19 cellular contexts compared by ENCODE assay signal in genomic region chr14:104871145-104871655, GRCh38. TPM values are rescaled to one million over a fixed set of nuclear protein-coding genes. Genes with fewer than 3 reads are reported as not detected.
DNase-seq lines count a peak whose midpoint lies in the region; ATAC-seq and TF ChIP-seq lines count a peak whose summit lies in the region.
"Had no signal": no experiment of that assay in that cellular context is flagged by ENCODE, and none has a peak within 500 bp of the region (broad histone marks: within the 10 kb centered on the region; RNA-seq: fewer than 3 reads in every experiment).

No MANE protein-coding gene starts in this region.

- no peak overlapping the region for H3K4me2 ChIP-seq in HCT116 (ENCODE audit: low read length)
- no peak overlapping the region for H3K4me2 ChIP-seq in osteoblast (ENCODE audit: insufficient read depth, low read length)
- H3K4me2 ChIP-seq: BLaER1 had no signal

- H3K9me3 ChIP-seq in HCT116 (ENCODE audit: control insufficient read depth in 1 of 2, insufficient read depth in 1 of 2, low read depth in 1 of 2, low read length in 2 of 2) = no peaks in the 10 kb centered on the region
- H3K9me3 ChIP-seq in osteoblast (ENCODE audit: low read depth, low read length) = no peaks in the 10 kb centered on the region
- H3K9me3 ChIP-seq: BLaER1 had no signal

- H3K27me3 ChIP-seq in HCT116 (ENCODE audit: insufficient read depth, low read length) (no peaks in the 10 kb centered on the region), osteoblast (ENCODE audit: insufficient read depth, low read length) (no peaks in the 10 kb centered on the region)

- H3K27ac ChIP-seq in HCT116 (ENCODE audit: low read depth, low read length) = peak overlapping the region; percentile 35; the same call in 1 of the 2 replicates
- H3K27ac ChIP-seq in osteoblast (ENCODE audit: low read depth, low read length) = no peak overlapping the region
- H3K27ac ChIP-seq: BLaER1, SK-N-MC had no signal

- no peak overlapping the region for H3K9ac ChIP-seq in HCT116 (ENCODE audit: low read length)
- H3K9ac ChIP-seq: BLaER1 had no signal

- H3K36me3 Mint-ChIP-seq in activated CD4-positive, alpha-beta T cell treated with anti-CD3 and anti-CD28 coated beads, Interleukin-2, amount 10 ng/mL, durations not matched to agents 7 days and 5 days (ENCODE audit: low read depth) = no peaks in the 10 kb centered on the region
- H3K36me3 Mint-ChIP-seq in WTC11 (no peaks in the 10 kb centered on the region), progenitor cell of endocrine pancreas (ENCODE audit: insufficient read depth) (peaks cover 1% of the 10 kb centered on the region)
- H3K36me3 Mint-ChIP-seq: CD8-positive, alpha-beta T cell; IgD-negative memory B cell had no signal

- RAD21 ChIA-PET in HCT116 (lab: Charles Lee; ENCODE audit: low non-redundant PET in 1 of 2, low total read pairs in 2 of 2, uncharacterized antibody in 2 of 2, unreplicated experiment in 2 of 2) = no interaction called here

- H3K4me1 Mint-ChIP-seq in activated CD4-positive, alpha-beta T cell treated with anti-CD3 and anti-CD28 coated beads, Interleukin-2, amount 10 ng/mL, durations not matched to agents 7 days and 5 days = peaks cover 11% of the 10 kb centered on the region
- H3K4me1 Mint-ChIP-seq in WTC11 (peaks cover 22% of the 10 kb centered on the region), progenitor cell of endocrine pancreas (ENCODE audit: low read depth) (peaks cover 6% of the 10 kb centered on the region)

- H3K9me3 Mint-ChIP-seq in activated CD4-positive, alpha-beta T cell treated with anti-CD3 and anti-CD28 coated beads, Interleukin-2, amount 10 ng/mL, durations not matched to agents 7 days and 5 days = no peaks in the 10 kb centered on the region
- H3K9me3 Mint-ChIP-seq in WTC11 (no peaks in the 10 kb centered on the region), progenitor cell of endocrine pancreas (ENCODE audit: low read depth) (no peaks in the 10 kb centered on the region)
- H3K9me3 Mint-ChIP-seq: CD8-positive, alpha-beta T cell; IgD-negative memory B cell had no signal

- POLR2A ChIA-PET in activated CD4-positive, alpha-beta T cell treated with anti-CD3 and anti-CD28 coated beads, Interleukin-2, amount 10 ng/mL, durations not matched to agents 7 days and 5 days (lab: Charles Lee) = no interaction called here
- POLR2A ChIA-PET in HCT116 (lab: Charles Lee) = no interaction called here
- POLR2A ChIA-PET in WTC11 (lab: Charles Lee) = no interaction called here

- H3K9me2 ChIP-seq in HCT116 (ENCODE audit: insufficient read depth) = no peaks in the 10 kb centered on the region

- TF ChIP-seq POLR2A in HCT116 (IDR thresholded peaks at IDR 0.05; ENCODE audit: borderline replicate concordance, extremely low read depth, insufficient read depth, insufficient read length) = no peak

- H2AFZ ChIP-seq in HCT116 (ENCODE audit: low read depth, low read length, poor library complexity, severe bottlenecking) = no peak overlapping the region
- H2AFZ ChIP-seq in osteoblast (ENCODE audit: low read length) = no peak overlapping the region

- TF ChIP-seq RAD21 in HCT116 (IDR thresholded peaks at IDR 0.05; ENCODE audit: low read depth) = no peak

- H3K4me1 ChIP-seq in HCT116 (ENCODE audit: control insufficient read depth in 1 of 2, insufficient read depth in 2 of 2, low read length in 2 of 2) (peaks cover 16 to 19% of the 10 kb centered on the region in 2 experiments), osteoblast (ENCODE audit: insufficient read depth, low read length) (peaks cover 18% of the 10 kb centered on the region)

- no TSS peak for BruUV-seq in HCT116 (replicated peaks; lab: Mats Ljungman, UMichigan)

- no peak for ATAC-seq in HCT116
- no peak for ATAC-seq in WTC11

- H3K36me3 ChIP-seq in HCT116 (ENCODE audit: control insufficient read depth in 1 of 2, insufficient read depth in 2 of 2, low read length in 2 of 2) = 0 out of 4 replicates have a peak, but pooled peaks cover 0 to 21% of the 10 kb centered on the region in 2 experiments
- peaks cover 5% of the 10 kb centered on the region for H3K36me3 ChIP-seq in osteoblast (ENCODE audit: insufficient read depth, low read length)
- H3K36me3 ChIP-seq: BLaER1 had no signal

- peak overlapping the region; percentile 25 for H3K27ac Mint-ChIP-seq in activated CD4-positive, alpha-beta T cell treated with anti-CD3 and anti-CD28 coated beads, Interleukin-2, amount 10 ng/mL, durations not matched to agents 7 days and 5 days
- H3K27ac Mint-ChIP-seq in WTC11 (no peak overlapping the region), progenitor cell of endocrine pancreas (no peak overlapping the region)
- H3K27ac Mint-ChIP-seq: CD8-positive, alpha-beta T cell; IgD-negative memory B cell had no signal

- no peak for DNase-seq in activated CD4-positive, alpha-beta T cell treated with anti-CD3 and anti-CD28 coated beads, Interleukin-2, amount 10 ng/mL, durations not matched to agents 7 days and 5 days
- DNase-seq in activated CD4-positive, alpha-beta T cell treated with anti-CD3 and anti-CD28 coated beads for 1 hour = no peak
- DNase-seq in HCT116 (ENCODE audit: low read depth, low spot score) (no peak), WTC11 (ENCODE audit: low spot score) (peak; percentile 12), osteoblast (ENCODE audit: insufficient read length, low spot score, missing footprints) (peak; percentile 62), NCI-H1436 (lab: John Stamatoyannopoulos, UW) (no peak), progenitor cell of endocrine pancreas (ENCODE audit: low spot score, unreplicated experiment) (no peak), NCI-H1436 treated with DMSO at 0.1 percent for 48 hours (lab: John Stamatoyannopoulos, UW) (no peak)
- DNase-seq: EL, NCI-H146, NCI-H2029 treated with DMSO at 0.1 percent for 48 hours, NCI-H2171, NCI-H446 treated with DMSO at 0.1 percent for 48 hours, SHP77 had no signal

- H3K4me3 Mint-ChIP-seq in activated CD4-positive, alpha-beta T cell treated with anti-CD3 and anti-CD28 coated beads, Interleukin-2, amount 10 ng/mL, durations not matched to agents 7 days and 5 days = no peak overlapping the region
- H3K4me3 Mint-ChIP-seq in WTC11 (no peak overlapping the region), progenitor cell of endocrine pancreas (ENCODE audit: low read depth) (no peak overlapping the region)
- H3K4me3 Mint-ChIP-seq: CD8-positive, alpha-beta T cell had no signal

- H3K4me3 ChIP-seq in HCT116 (replicated peaks in 1 of 2; ENCODE audit: low read depth in 1 of 2, low read length in 2 of 2) (no peak overlapping the region), osteoblast (ENCODE audit: insufficient read depth, low read length) (no peak overlapping the region)
- H3K4me3 ChIP-seq: BLaER1, SK-N-MC had no signal

- intact Hi-C loops in HCT116 (cut with micrococcal nuclease) = no loop called here

- CTCF ChIA-PET in activated CD4-positive, alpha-beta T cell treated with anti-CD3 and anti-CD28 coated beads, Interleukin-2, amount 10 ng/mL, durations not matched to agents 7 days and 5 days (lab: Charles Lee) = interaction anchor here (1.4 kb wide), 1 partner anchor 23 kb away, joined by 3 read pairs; no protein-coding TSS in a partner anchor
- CTCF ChIA-PET in HCT116 (lab: Charles Lee) (no interaction called here), WTC11 (lab: Charles Lee) (interaction anchor here (0.7 to 3.5 kb wide), 5 partner anchors 25 to 118 kb away, joined by 3 to 24 read pairs (median 3); partner anchors contain the start of gene SIVA1)

- peaks cover 9% of the 10 kb centered on the region for H3K27me3 Mint-ChIP-seq in activated CD4-positive, alpha-beta T cell treated with anti-CD3 and anti-CD28 coated beads, Interleukin-2, amount 10 ng/mL, durations not matched to agents 7 days and 5 days
- H3K27me3 Mint-ChIP-seq in WTC11 (ENCODE audit: low read depth) (no peaks in the 10 kb centered on the region), progenitor cell of endocrine pancreas (no peaks in the 10 kb centered on the region)

- H4K20me1 ChIP-seq in HCT116 (ENCODE audit: insufficient read depth) = no peaks in the 10 kb centered on the region
- peaks cover 76% of the 10 kb centered on the region for H4K20me1 ChIP-seq in osteoblast (ENCODE audit: insufficient read depth, low read length)

- H3K79me2 ChIP-seq in HCT116 (ENCODE audit: insufficient read depth, low read length) (peaks cover 92% of the 10 kb centered on the region), osteoblast (ENCODE audit: insufficient read depth, low read length) (peaks cover 97% of the 10 kb centered on the region)

- no peak for TF ChIP-seq CTCF in HCT116 (IDR thresholded peaks at IDR 0.05 in 2 of 3, conservative IDR thresholded peaks at IDR 0.05 in 1 of 3; ENCODE audit: borderline replicate concordance in 1 of 3, insufficient read depth in 1 of 3, low read depth in 2 of 3, low read length in 2 of 3)
- TF ChIP-seq CTCF in WTC11 (IDR thresholded peaks at IDR 0.05) = no peak
- no peak for TF ChIP-seq CTCF in osteoblast (IDR thresholded peaks at IDR 0.05; ENCODE audit: extremely low read depth, low read depth, low read length)
- no peak for TF ChIP-seq CTCF in progenitor cell of endocrine pancreas (IDR thresholded peaks at IDR 0.05; ENCODE audit: unreplicated experiment)

TF ChIP-seq in HCT116, 20 proteins besides CTCF, POLR2A, EP300 and RAD21:
- TF ChIP-seq ZNF274 (IDR thresholded peaks at IDR 0.05; ENCODE audit: low read depth, low read length) (no peak), SIN3A (IDR thresholded peaks at IDR 0.05; ENCODE audit: low read depth) (no peak), TCF7L2 (IDR thresholded peaks at IDR 0.05; ENCODE audit: borderline replicate concordance, extremely low read depth, insufficient read depth, insufficient read length) (no peak)

TF ChIP-seq in WTC11, 78 proteins besides CTCF, POLR2A, EP300 and RAD21 (continues in another document):
- TF ChIP-seq ETV6 (CRISPR knock-in tag; IDR thresholded peaks at IDR 0.05) (no peak), MYBL2 (CRISPR knock-in tag; IDR thresholded peaks at IDR 0.05) (no peak), TP53 (CRISPR knock-in tag; IDR thresholded peaks at IDR 0.05) (no peak), ATF1 (CRISPR knock-in tag; IDR thresholded peaks at IDR 0.05) (no peak)

RNA-seq across cellular contexts. Expression of gene CEP170B, which starts 6.1 kb away (rescaled TPM):
- total RNA-seq in activated CD4-positive, alpha-beta T cell treated with anti-CD3 and anti-CD28 coated beads, Interleukin-2, amount 10 ng/mL, durations not matched to agents 7 days and 5 days = 1 to 10 TPM; 3.0 TPM
- total RNA-seq in HCT116 (2021; ENCODE audit: unreplicated experiment) (45.9 TPM), WTC11 (2021) (33.6 to 47.0 TPM (median 33.8 TPM) in 3 replicates), osteoblast (17.1 and 21.0 TPM in 2 replicates), progenitor cell of endocrine pancreas (48.9 and 49.3 TPM in 2 replicates)
- polyA plus RNA-seq in HCT116 (2012) = 24.4 and 26.7 TPM in 2 replicates
- polyA plus RNA-seq: IgD-negative memory B cell had no signal

RNA-seq across cellular contexts. Expression of gene PLD4, which starts 53.5 kb away (rescaled TPM):
- not detected for total RNA-seq in activated CD4-positive, alpha-beta T cell treated with anti-CD3 and anti-CD28 coated beads, Interleukin-2, amount 10 ng/mL, durations not matched to agents 7 days and 5 days
- total RNA-seq in HCT116 (2021; ENCODE audit: unreplicated experiment) (0.12 TPM), WTC11 (2021) (0.07 to 0.21 TPM (median 0.11 TPM) in 3 replicates), osteoblast (not detected in 2 replicates), progenitor cell of endocrine pancreas (0.05 TPM in 1 of 2 replicates, not detected in the other)
- 0.02 and 0.08 TPM in 2 replicates for polyA plus RNA-seq in HCT116 (2012)
- total RNA-seq: MCF 10A had no signal

Comparison
In these comparisons a context has a peak if more than half of its experiments do, and no peak if none do; other contexts are left out.
1. DNase-seq: peak in WTC11 (single experiment) and osteoblast (single experiment); none in activated CD4-positive, alpha-beta T cell treated with anti-CD3 and anti-CD28 coated beads, Interleukin-2, amount 10 ng/mL, durations not matched to agents 7 days and 5 days (single experiment), activated CD4-positive, alpha-beta T cell treated with anti-CD3 and anti-CD28 coated beads for 1 hour (single experiment), HCT116 (single experiment), NCI-H1436 (single experiment), progenitor cell of endocrine pancreas (single experiment) and NCI-H1436 treated with DMSO at 0.1 percent for 48 hours (single experiment).